ENCODE assay signal across 10 cellular contexts in genomic region chr10:79147796-79148451, GRCh38.
A peak's percentile ranks its signal among the peaks of the same experiment; 100 is the strongest.
DNase-seq lines count a peak whose midpoint lies in the region; ATAC-seq and TF ChIP-seq lines count a peak whose summit lies in the region.
"Had no signal": no experiment of that assay in that cellular context is flagged by ENCODE, and none has a peak within 500 bp of the region (broad histone marks: within the 10 kb centered on the region; RNA-seq: fewer than 3 reads in every experiment).

No MANE protein-coding gene starts in this region.

- intact Hi-C loops in lower lobe of right lung (cut with DNase I), result no loop called here

- ATAC-seq in lower lobe of right lung (no peak), GM18517 (IDR thresholded peaks at IDR 0.05; ENCODE audit: unreplicated experiment) (no peak), HG02885 (IDR thresholded peaks at IDR 0.05; ENCODE audit: poor library complexity, unreplicated experiment) (no peak)

- WGBS in adipose tissue, 3 donors, result 45 to 74% (median 49%) methylated on average over 7 of the region's 7 CpGs
- 20% methylated on average over 5 of the region's 7 CpGs for WGBS in suprapubic skin

- DNase-seq in NCI-H1092 treated with DMSO at 0.1 percent for 48 hours (lab: John Stamatoyannopoulos, UW) (peak; percentile 14), NCI-H1092 (lab: John Stamatoyannopoulos, UW) (no peak), lower lobe of right lung (no peak), suprapubic skin (ENCODE audit: low spot score in 2 of 2) (peak in 1 of 2 donors; percentile 68)
- DNase-seq in activated CD4-positive, alpha-beta T cell treated with anti-CD3 and anti-CD28 coated beads, Interleukin-2, amount 50 U/mL, for 1 hour, result no peak
- DNase-seq: NCI-H1930 had no signal

- H3K4me3 ChIP-seq in lower lobe of right lung (no peak overlapping the region), suprapubic skin (peak overlapping the region; percentile 15)

- peaks cover 100% of the 10 kb centered on the region for H3K4me1 ChIP-seq in lower lobe of right lung
- H3K4me1 ChIP-seq in suprapubic skin, result peaks cover 98% of the 10 kb centered on the region

- TF ChIP-seq EP300 in suprapubic skin (IDR thresholded peaks at IDR 0.05), result no peak

- H3K9me3 ChIP-seq in lower lobe of right lung, result no peaks in the 10 kb centered on the region
- no peaks in the 10 kb centered on the region for H3K9me3 ChIP-seq in suprapubic skin

- H3K36me3 ChIP-seq in lower lobe of right lung, result peaks cover 14% of the 10 kb centered on the region
- H3K36me3 ChIP-seq in suprapubic skin, result peaks cover 14% of the 10 kb centered on the region

- TF ChIP-seq POLR2A in suprapubic skin (IDR thresholded peaks at IDR 0.05), result no peak

- H3K27me3 ChIP-seq in lower lobe of right lung (ENCODE audit: low read depth) (no peaks in the 10 kb centered on the region), suprapubic skin (no peaks in the 10 kb centered on the region)

- H3K27ac ChIP-seq in adipose tissue (ENCODE audit: low read depth, low read length), result peak overlapping the region; percentile 75
- H3K27ac ChIP-seq in lower lobe of right lung, result peak overlapping the region; percentile 94
- peak overlapping the region; percentile 91 for H3K27ac ChIP-seq in suprapubic skin
- H3K27ac ChIP-seq: 22Rv1 had no signal

- TF ChIP-seq CTCF in lower lobe of right lung (IDR thresholded peaks at IDR 0.05) (no peak), suprapubic skin (IDR thresholded peaks at IDR 0.05) (no peak)
